8 cellular contexts compared by ENCODE assay signal in the genomic region with DNA sequence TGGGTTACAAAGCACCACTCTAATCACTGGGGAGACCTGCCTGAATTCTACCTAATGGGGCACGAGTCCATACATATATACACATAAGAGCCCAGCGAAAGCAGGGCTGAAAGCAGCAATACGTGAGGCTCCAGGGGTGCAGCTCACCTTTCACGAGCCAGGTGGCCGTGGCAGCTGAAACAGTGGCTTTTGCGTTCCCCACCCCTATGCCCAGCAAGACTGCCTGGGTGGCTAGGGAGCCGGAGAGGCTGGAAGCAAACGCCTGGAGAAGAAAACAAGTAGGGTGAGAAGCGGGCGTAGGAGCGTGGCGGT. TPM values are rescaled to one million over a fixed set of nuclear protein-coding genes. Genes with fewer than 3 reads are reported as not detected.
A peak's percentile ranks its signal among the peaks of the same experiment; 100 is the strongest.
DNase-seq lines count a peak whose midpoint lies in the region; ATAC-seq and TF ChIP-seq lines count a peak whose summit lies in the region.

No MANE protein-coding gene starts in this region.

- peak overlapping the region; percentile 96 for H3K27ac ChIP-seq in left ventricle myocardium inferior (replicated peaks)

- H3K36me3 ChIP-seq in left ventricle myocardium inferior, result peaks cover 12% of the 10 kb centered on the region
- no peaks in the 10 kb centered on the region for H3K36me3 ChIP-seq in iPS-15b (ENCODE audit: control insufficient read depth, insufficient read depth, low read length)

- H3K36me3 Mint-ChIP-seq in stimulated activated naive B cell treated with anti-CD40 and anti-IgM and Interleukin-4, amounts not matched to agents 10 μg/mL and 1 μg/mL and 100 μg/mL, for 72 hours, result peaks cover 7 to 8% of the 10 kb centered on the region in 2 donors

- peaks cover 29 to 56% of the 10 kb centered on the region in 2 donors for H3K4me1 Mint-ChIP-seq in stimulated activated naive B cell treated with anti-CD40 and anti-IgM and Interleukin-4, amounts not matched to agents 10 μg/mL and 1 μg/mL and 100 μg/mL, for 72 hours

- intact Hi-C loops in left ventricle myocardium inferior (cut with micrococcal nuclease), result no loop called here
- intact Hi-C loops in Right ventricle myocardium inferior (cut with DNase I), result loop anchor here (5.0 kb wide), 1 partner anchor 45 kb away; no protein-coding TSS in a partner anchor

- peaks cover 76% of the 10 kb centered on the region for H3K4me1 ChIP-seq in left ventricle myocardium inferior
- peaks cover 3% of the 10 kb centered on the region for H3K4me1 ChIP-seq in iPS-15b (ENCODE audit: control insufficient read depth, insufficient read depth, low read length)

- TF ChIP-seq CTCF in left ventricle myocardium inferior (IDR thresholded peaks at IDR 0.05; ENCODE audit: borderline replicate concordance), result no peak
- TF ChIP-seq CTCF in WI38 (IDR thresholded peaks at IDR 0.05; ENCODE audit: low read depth, low read length), result no peak
- TF ChIP-seq CTCF in GM13977 (IDR thresholded peaks at IDR 0.05; ENCODE audit: extremely low read depth, insufficient read depth, missing control alignments), result no peak

- H3K27me3 ChIP-seq in left ventricle myocardium inferior (ENCODE audit: low read depth) (no peaks in the 10 kb centered on the region), iPS-15b (ENCODE audit: control insufficient read depth, insufficient read depth, low read length) (no peaks in the 10 kb centered on the region)

- H3K4me3 ChIP-seq in left ventricle myocardium inferior (peak overlapping the region; percentile 95), WI38 (ENCODE audit: low read depth, low read length) (peak overlapping the region; percentile 99), iPS-15b (ENCODE audit: low read depth, low read length) (peak overlapping the region; percentile 95)

- no peak for ATAC-seq in Right ventricle myocardium inferior
- ATAC-seq in stimulated activated naive B cell treated with anti-CD40 and anti-IgM and Interleukin-4, amounts not matched to agents 10 μg/mL and 1 μg/mL and 100 μg/mL, for 72 hours (replicated peaks), result peak in 1 of 2 donors; percentile 1

- peak overlapping the region; percentile 96 for H3K9ac ChIP-seq in iPS-15b (ENCODE audit: low read depth, low read length)

- no peak for DNase-seq in left ventricle myocardium inferior
- no peak for DNase-seq in Right ventricle myocardium inferior (ENCODE audit: missing footprints)
- DNase-seq in stimulated activated naive B cell treated with anti-CD40 and anti-IgM and Interleukin-4, amounts not matched to agents 10 μg/mL and 1 μg/mL and 100 μg/mL, for 72 hours, result no peak
- DNase-seq in retina, result no peak
- no peak for DNase-seq in GM13977 (ENCODE audit: low spot score)
- no peak for DNase-seq in Ammon's horn (ENCODE audit: low spot score)

- peak overlapping the region; percentile 90 for H3K27ac Mint-ChIP-seq in stimulated activated naive B cell treated with anti-CD40 and anti-IgM and Interleukin-4, amounts not matched to agents 10 μg/mL and 1 μg/mL and 100 μg/mL, for 72 hours

- in situ Hi-C loops in GM13977 (cut with MboI; ENCODE audit: low pct_unique_long_range_greater_than_20kb, low sequenced_read_pairs, unreplicated experiment), result loop anchor here (25.0 kb wide), 1 partner anchor 205 kb away; a partner anchor contains a TSS

- peak overlapping the region; percentile 94 to 96 for H3K4me3 Mint-ChIP-seq in stimulated activated naive B cell treated with anti-CD40 and anti-IgM and Interleukin-4, amounts not matched to agents 10 μg/mL and 1 μg/mL and 100 μg/mL, for 72 hours

- H3K27me3 Mint-ChIP-seq in stimulated activated naive B cell treated with anti-CD40 and anti-IgM and Interleukin-4, amounts not matched to agents 10 μg/mL and 1 μg/mL and 100 μg/mL, for 72 hours, result no peaks in the 10 kb centered on the region

- H3K9me3 ChIP-seq in left ventricle myocardium inferior (replicated peaks) (no peaks in the 10 kb centered on the region), iPS-15b (ENCODE audit: control insufficient read depth, insufficient read depth, low read length) (no peaks in the 10 kb centered on the region)

- H3K9me3 Mint-ChIP-seq in stimulated activated naive B cell treated with anti-CD40 and anti-IgM and Interleukin-4, amounts not matched to agents 10 μg/mL and 1 μg/mL and 100 μg/mL, for 72 hours, result peaks cover 0 to 1% of the 10 kb centered on the region in 2 donors

RNA-seq across cellular contexts. Expression of a gene that starts 0.6 kb away (rescaled TPM):
- total RNA-seq in left ventricle myocardium inferior (20.6 TPM), Right ventricle myocardium inferior (19.9 TPM)

RNA-seq across cellular contexts. Expression of a gene that starts 20.1 kb away (rescaled TPM):
- not detected for total RNA-seq in left ventricle myocardium inferior
- total RNA-seq in Right ventricle myocardium inferior, result not detected

RNA-seq across cellular contexts. Expression of a gene that starts 24.6 kb away (rescaled TPM):
- not detected for total RNA-seq in left ventricle myocardium inferior
- not detected for total RNA-seq in Right ventricle myocardium inferior

RNA-seq across cellular contexts. Expression of a gene that starts 35.6 kb away (rescaled TPM):
- total RNA-seq in left ventricle myocardium inferior, result 15.6 TPM
- total RNA-seq in Right ventricle myocardium inferior, result 19.9 TPM

RNA-seq across cellular contexts. Expression of a gene that starts 48.3 kb away (rescaled TPM):
- total RNA-seq in left ventricle myocardium inferior, result 5.8 TPM
- 5.5 TPM for total RNA-seq in Right ventricle myocardium inferior
